Comparison of ENCODE assay signal across 13 cellular contexts in the genomic region with DNA sequence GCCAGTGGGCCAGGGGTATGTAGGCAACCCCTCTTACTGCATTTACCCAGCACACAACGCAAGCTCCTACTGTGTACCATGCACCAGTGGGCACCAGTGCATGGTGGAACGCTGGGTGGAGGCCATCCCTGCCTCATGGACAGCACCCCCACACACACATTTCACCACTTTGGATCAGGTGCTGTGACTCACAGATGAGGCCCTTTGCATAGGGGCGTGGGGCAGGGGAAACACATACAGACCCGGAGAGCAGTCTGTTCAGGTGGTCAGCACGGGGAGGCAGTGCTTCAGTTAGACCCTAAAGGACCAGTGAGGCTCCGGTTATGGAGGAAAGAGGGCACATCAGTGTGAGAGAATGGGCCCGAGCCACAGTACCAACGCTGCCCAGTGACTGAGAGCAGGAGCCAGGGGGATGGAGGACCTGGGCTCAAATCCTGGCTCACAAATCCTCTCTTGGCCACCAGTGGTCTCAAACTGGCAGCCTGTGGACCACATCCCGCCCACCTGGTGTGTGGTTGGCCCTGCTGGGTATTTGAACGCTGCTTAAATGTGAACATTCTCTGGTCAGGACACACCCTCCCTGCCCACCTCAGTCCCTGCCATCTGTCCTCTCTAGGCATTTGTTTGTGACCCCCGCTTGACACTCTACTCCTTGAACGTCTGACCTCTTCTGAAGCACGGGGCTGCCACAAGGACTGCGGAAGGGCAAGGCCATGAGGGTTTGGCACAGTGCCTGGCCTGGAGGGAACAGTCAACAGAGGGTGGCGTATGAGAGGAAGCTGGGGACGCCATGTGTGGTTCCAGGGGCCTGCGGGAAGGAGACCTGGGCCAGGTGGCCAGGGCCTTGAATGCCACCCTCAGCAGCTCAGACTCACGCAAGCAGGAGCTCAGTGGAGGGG. TPM values are rescaled to one million over a fixed set of nuclear protein-coding genes. Genes with fewer than 3 reads are reported as not detected.
DNase-seq lines count a peak whose midpoint lies in the region; ATAC-seq and TF ChIP-seq lines count a peak whose summit lies in the region.
"Had no signal": no experiment of that assay in that cellular context is flagged by ENCODE, and none has a peak within 500 bp of the region (broad histone marks: within the 10 kb centered on the region; RNA-seq: fewer than 3 reads in every experiment).

No MANE protein-coding gene starts in this region.

- no peak overlapping the region for H3K27ac ChIP-seq in HEK293 (ENCODE audit: extremely low read depth, low read depth, low read length)
- H3K27ac ChIP-seq in lower lobe of right lung: no peak overlapping the region

- H3K9me3 ChIP-seq in BE2C (peaks cover 6% of the 10 kb centered on the region; the same call in 1 of the 2 replicates), HEK293 (ENCODE audit: control insufficient read depth, insufficient read depth, low read depth, low read length) (no peaks in the 10 kb centered on the region), lower lobe of right lung (peaks cover 22% of the 10 kb centered on the region)

- peaks cover 46% of the 10 kb centered on the region for H3K4me1 ChIP-seq in BE2C
- H3K4me1 ChIP-seq in HEK293 (ENCODE audit: control insufficient read depth, insufficient read depth, low read length): no peaks in the 10 kb centered on the region
- peaks cover 14% of the 10 kb centered on the region for H3K4me1 ChIP-seq in lower lobe of right lung

- peaks cover 23% of the 10 kb centered on the region for H3K9me3 Mint-ChIP-seq in activated B cell treated with CpG ODN at 0.5 μM for 24 hours

- intact Hi-C loops in activated B cell treated with CpG ODN at 0.5 μM for 24 hours (cut with micrococcal nuclease) (no loop called here), lower lobe of right lung (cut with DNase I) (no loop called here)

- no peak overlapping the region for H3K4me3 Mint-ChIP-seq in activated B cell treated with CpG ODN at 0.5 μM for 24 hours
- H3K4me3 Mint-ChIP-seq: CD4-positive, CD25-positive, alpha-beta regulatory T cell had no signal

- DNase-seq in BE2C (peak; percentile 28), activated B cell treated with CpG ODN at 0.5 μM for 24 hours (peak; percentile 10), lower lobe of right lung (peak; percentile 86), midbrain (lab: John Stamatoyannopoulos, UW) (no peak), putamen (ENCODE audit: low spot score) (no peak), NCI-H2227 treated with DMSO at 0.1 percent for 48 hours (lab: John Stamatoyannopoulos, UW) (no peak)
- DNase-seq: activated T-cell treated with anti-CD3 and anti-CD28 coated beads, Interleukin-2, amount 50 U/mL, for 48 hours; CD4-positive, CD25-positive, alpha-beta regulatory T cell; cortex of kidney; NCI-H446 treated with DMSO at 0.1 percent for 48 hours; T-helper 1 cell had no signal

- H3K4me3 ChIP-seq in BE2C (ENCODE audit: low read depth, low read length): no peak overlapping the region
- H3K4me3 ChIP-seq in HEK293 (ENCODE audit: low read depth, low read length): no peak overlapping the region
- H3K4me3 ChIP-seq in lower lobe of right lung: no peak overlapping the region

- CTCF ChIA-PET in HEK293 (lab: Yijun Ruan, JAX): interaction anchor here (0.6 to 5.4 kb wide), 5 partner anchors 14 to 332 kb away, joined by 3 to 30 read pairs (median 4); no protein-coding TSS in a partner anchor
- CTCF ChIA-PET in activated B cell treated with CpG ODN at 0.5 μM for 24 hours (lab: Charles Lee): no interaction called here

- H3K36me3 Mint-ChIP-seq in activated B cell treated with CpG ODN at 0.5 μM for 24 hours (ENCODE audit: low read depth): peaks cover 1% of the 10 kb centered on the region

- ATAC-seq in activated B cell treated with CpG ODN at 0.5 μM for 24 hours (ENCODE audit: low read depth): no peak
- peak; percentile 75 to 87 for ATAC-seq in lower lobe of right lung
- ATAC-seq in GM19452 (IDR thresholded peaks at IDR 0.05; ENCODE audit: unreplicated experiment): no peak

- POLR2A ChIA-PET in HEK293 (lab: Yijun Ruan, JAX): no interaction called here
- POLR2A ChIA-PET in activated B cell treated with CpG ODN at 0.5 μM for 24 hours (lab: Charles Lee): no interaction called here

- no peak overlapping the region for H3K27ac Mint-ChIP-seq in activated B cell treated with CpG ODN at 0.5 μM for 24 hours
- H3K27ac Mint-ChIP-seq: CD4-positive, CD25-positive, alpha-beta regulatory T cell had no signal

- H3K27me3 ChIP-seq in BE2C: no peaks in the 10 kb centered on the region
- H3K27me3 ChIP-seq in lower lobe of right lung (ENCODE audit: low read depth): no peaks in the 10 kb centered on the region

- no peaks in the 10 kb centered on the region for H3K4me1 Mint-ChIP-seq in activated B cell treated with CpG ODN at 0.5 μM for 24 hours
- H3K4me1 Mint-ChIP-seq: CD4-positive, CD25-positive, alpha-beta regulatory T cell had no signal

- H3K27me3 Mint-ChIP-seq in activated B cell treated with CpG ODN at 0.5 μM for 24 hours: no peaks in the 10 kb centered on the region

- TF ChIP-seq CTCF in BE2C (IDR thresholded peaks at IDR 0.05; ENCODE audit: low read depth, low read length) (no peak), HEK293 (tag by site-specific recombination; IDR thresholded peaks at IDR 0.05) (no peak), activated B cell treated with CpG ODN at 0.5 μM for 24 hours (IDR thresholded peaks at IDR 0.05) (no peak), lower lobe of right lung (IDR thresholded peaks at IDR 0.05) (no peak)

- peaks cover 97% of the 10 kb centered on the region for H3K36me3 ChIP-seq in BE2C
- H3K36me3 ChIP-seq in HEK293 (ENCODE audit: control insufficient read depth in 2 of 2, insufficient read depth in 1 of 2, low read length in 2 of 2): no peaks in the 10 kb centered on the region
- H3K36me3 ChIP-seq in lower lobe of right lung: no peaks in the 10 kb centered on the region

TF ChIP-seq in HEK293, 187 proteins besides CTCF, POLR2A, EP300 and RAD21 (continues in another document):
- TF ChIP-seq SP2 (tag by site-specific recombination; IDR thresholded peaks at IDR 0.05) (no peak), OVOL3 (tag by site-specific recombination; IDR thresholded peaks at IDR 0.05) (no peak), ATF2 (tag by site-specific recombination; IDR thresholded peaks at IDR 0.05; ENCODE audit: low read depth) (no peak), ZNF785 (tag by site-specific recombination; IDR thresholded peaks at IDR 0.05) (no peak), ZNF239 (tag by site-specific recombination; IDR thresholded peaks at IDR 0.05) (no peak), ZNF549 (tag by site-specific recombination; IDR thresholded peaks at IDR 0.05) (0 out of 2 replicates have a peak, but pooled peaks have one; percentile 43), ZNF155 (tag by site-specific recombination; IDR thresholded peaks at IDR 0.05) (no peak), ZNF140 (tag by site-specific recombination; IDR thresholded peaks at IDR 0.05) (no peak), ZNF121 (tag by site-specific recombination; IDR thresholded peaks at IDR 0.05) (no peak), ZBTB44 (tag by site-specific recombination; IDR thresholded peaks at IDR 0.05) (no peak), ZNF114 (tag by site-specific recombination; IDR thresholded peaks at IDR 0.05) (no peak), ZNF148 (tag by site-specific recombination; IDR thresholded peaks at IDR 0.05; ENCODE audit: borderline replicate concordance) (no peak), ZNF610 (tag by site-specific recombination; IDR thresholded peaks at IDR 0.05; ENCODE audit: borderline replicate concordance) (no peak), ZBTB20 (tag by site-specific recombination; IDR thresholded peaks at IDR 0.05) (no peak)

RNA-seq across cellular contexts. Expression of gene FAM222A, which starts 46.7 kb away (rescaled TPM):
- 227 TPM for polyA plus RNA-seq in BE2C (2012; ENCODE audit: insufficient read depth, insufficient read length, low read depth)
- total RNA-seq in activated B cell treated with CpG ODN at 0.5 μM for 24 hours (0.73 and 1.6 TPM in 2 replicates), lower lobe of right lung (2.4 TPM)

Comparison
In these comparisons a context has a peak if more than half of its experiments do, and no peak if none do; other contexts are left out.
1. DNase-seq: peak in BE2C (single experiment), activated B cell treated with CpG ODN at 0.5 μM for 24 hours (single experiment) and lower lobe of right lung (single experiment); none in midbrain (single experiment), putamen (single experiment) and NCI-H2227 treated with DMSO at 0.1 percent for 48 hours (single experiment).
2. ATAC-seq: peak in lower lobe of right lung (2 of 2); none in activated B cell treated with CpG ODN at 0.5 μM for 24 hours (single experiment) and GM19452 (single experiment).